18 cellular contexts compared by ENCODE assay signal in the genomic region with DNA sequence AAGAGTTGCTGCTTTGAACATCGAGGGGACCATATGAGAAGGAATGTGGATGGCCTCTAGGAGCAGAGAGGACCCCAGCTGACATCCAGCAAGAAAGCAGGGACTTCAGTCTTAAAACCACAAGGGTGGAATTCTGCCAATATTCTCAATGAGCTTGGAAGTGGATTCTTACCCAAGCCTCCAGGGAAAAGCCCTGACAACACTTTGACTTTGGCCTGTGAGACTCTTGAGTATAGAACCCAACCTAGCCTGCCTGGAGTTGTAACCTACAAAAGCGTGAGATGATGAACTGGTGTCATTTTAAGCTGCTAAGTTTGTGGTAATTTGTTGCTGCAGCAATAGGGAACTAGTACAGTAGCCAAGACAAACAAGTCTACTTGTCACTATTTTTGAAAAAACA.
DNase-seq lines count a peak whose midpoint lies in the region; ATAC-seq, FAIRE-seq and TF ChIP-seq lines count a peak whose summit lies in the region.
"Had no signal": no experiment of that assay in that cellular context is flagged by ENCODE, and none has a peak within 500 bp of the region (broad histone marks: within the 10 kb centered on the region; RNA-seq: fewer than 3 reads in every experiment).

No MANE protein-coding gene starts in this region.

- H2BK5ac ChIP-seq in IMR-90 (ENCODE audit: low read depth, low read length, poor library complexity, severe bottlenecking) = no peak overlapping the region

- H3K14ac ChIP-seq in IMR-90 (replicated peaks; ENCODE audit: low read depth, low read length) = no peak overlapping the region

- BruUV-seq in A673 (replicated peaks; lab: Mats Ljungman, UMichigan) (no TSS peak), IMR-90 (replicated peaks; lab: Mats Ljungman, UMichigan) (no TSS peak)

- no peak overlapping the region for H2BK20ac ChIP-seq in IMR-90 (ENCODE audit: low read depth, low read length)

- H3K27me3 ChIP-seq in A673 (replicated peaks; ENCODE audit: insufficient read depth, low read depth, low read length, poor library complexity) = no peaks in the 10 kb centered on the region
- no peaks in the 10 kb centered on the region for H3K27me3 ChIP-seq in IMR-90 (ENCODE audit: control insufficient read depth, insufficient read depth, low read length)
- H3K27me3 ChIP-seq in astrocyte (ENCODE audit: insufficient read depth, low read length) = no peaks in the 10 kb centered on the region
- H3K27me3 ChIP-seq in sigmoid colon = no peaks in the 10 kb centered on the region
- H3K27me3 ChIP-seq in Karpas-422 (ENCODE audit: low read length) = no peaks in the 10 kb centered on the region
- H3K27me3 ChIP-seq: pancreas had no signal

- H3K9me2 ChIP-seq in Karpas-422 (replicated peaks; ENCODE audit: insufficient read depth, low read length) = no peaks in the 10 kb centered on the region

- H3K23ac ChIP-seq in IMR-90 (ENCODE audit: low read depth, low read length) = no peak overlapping the region

- TF ChIP-seq RAD21 in IMR-90 (IDR thresholded peaks at IDR 0.05; ENCODE audit: low read length) = no peak

- H3K9me3 Mint-ChIP-seq in astrocyte (ENCODE audit: unreplicated experiment) = no peaks in the 10 kb centered on the region
- peaks cover 13% of the 10 kb centered on the region for H3K9me3 Mint-ChIP-seq in nephron progenitor cell
- H3K9me3 Mint-ChIP-seq: HFFc6 had no signal

- H3K9me3 ChIP-seq in A673 (ENCODE audit: low read depth, low read length, poor library complexity, severe bottlenecking) (no peaks in the 10 kb centered on the region), IMR-90 (ENCODE audit: control insufficient read depth, insufficient read depth, low read length) (no peaks in the 10 kb centered on the region), astrocyte (ENCODE audit: insufficient read depth, low read depth, low read length) (no peaks in the 10 kb centered on the region), sigmoid colon (peaks cover 0 to 3% (median 0%) of the 10 kb centered on the region in 4 donors), Karpas-422 (ENCODE audit: low read length) (0 out of 2 replicates have a peak, but pooled peaks cover 4% of the 10 kb centered on the region)

- no peaks in the 10 kb centered on the region for H3K9me1 ChIP-seq in IMR-90 (ENCODE audit: insufficient read depth, low read length)

- H3K27ac Mint-ChIP-seq in astrocyte (ENCODE audit: unreplicated experiment) (no peak overlapping the region), nephron progenitor cell (no peak overlapping the region)
- H3K27ac Mint-ChIP-seq: HFFc6; stimulated activated naive CD8-positive, alpha-beta T cell treated with anti-CD3 and anti-CD28 coated beads, Interleukin-15, amount 100 ng/mL, for 72 hours had no signal

- H2BK15ac ChIP-seq in IMR-90 (ENCODE audit: low read depth, low read length) = no peak overlapping the region

- H3K9ac ChIP-seq in IMR-90 (ENCODE audit: low read depth, low read length) (no peak overlapping the region), astrocyte (ENCODE audit: low read length) (no peak overlapping the region), Karpas-422 (ENCODE audit: low read length) (no peak overlapping the region)

- WGBS in IMR-90 (ENCODE audit: extremely low coverage in 2 of 2, insufficient read length in 1 of 2), 2 experiments = no CpG with 5 or more reads among the region's 2 CpGs
- 71 to 76% methylated on average over 2 of the region's 2 CpGs for WGBS in sigmoid colon, 2 donors

- no peak overlapping the region for H2AK9ac ChIP-seq in IMR-90 (replicated peaks; ENCODE audit: low read depth, low read length, poor library complexity)

- no peak overlapping the region for H2BK120ac ChIP-seq in IMR-90 (ENCODE audit: low read depth, low read length)

- H3K4me1 ChIP-seq in A673 (ENCODE audit: insufficient read depth, low read length, poor library complexity, severe bottlenecking) (no peaks in the 10 kb centered on the region), IMR-90 (ENCODE audit: control insufficient read depth, insufficient read depth, low read length) (no peaks in the 10 kb centered on the region), astrocyte (ENCODE audit: insufficient read depth, low read length) (no peaks in the 10 kb centered on the region), sigmoid colon (no peaks in the 10 kb centered on the region), Karpas-422 (ENCODE audit: low read length) (no peaks in the 10 kb centered on the region)
- H3K4me1 ChIP-seq: pancreas had no signal

- no peak overlapping the region for H3K56ac ChIP-seq in IMR-90 (ENCODE audit: extremely low read depth, insufficient read depth, low read length)

- H3K27ac ChIP-seq in A673 (ENCODE audit: low read depth, low read length, poor library complexity, severe bottlenecking) (no peak overlapping the region), IMR-90 (ENCODE audit: insufficient read depth, low read length) (no peak overlapping the region), astrocyte (ENCODE audit: low read depth, low read length) (no peak overlapping the region), sigmoid colon (no peak overlapping the region), Karpas-422 (ENCODE audit: low read length) (no peak overlapping the region)
- H3K27ac ChIP-seq: pancreas had no signal

- H2AK5ac ChIP-seq in IMR-90 (ENCODE audit: low read depth, low read length) = no peak overlapping the region

- H4K20me1 ChIP-seq in IMR-90 (ENCODE audit: insufficient read depth, low read length) = no peaks in the 10 kb centered on the region
- no peaks in the 10 kb centered on the region for H4K20me1 ChIP-seq in astrocyte (ENCODE audit: insufficient read depth, low read length)
- no peaks in the 10 kb centered on the region for H4K20me1 ChIP-seq in Karpas-422 (ENCODE audit: insufficient read depth, low read depth, low read length)

- TF ChIP-seq POLR2A in IMR-90 (IDR thresholded peaks at IDR 0.05; ENCODE audit: low read depth, low read length) (no peak), sigmoid colon (IDR thresholded peaks at IDR 0.05) (no peak)

- no peak for ATAC-seq in IMR-90 (ENCODE audit: low read depth)
- ATAC-seq in left ventricle myocardium superior = peak; percentile 44
- ATAC-seq: activated T-cell treated with anti-CD3 and anti-CD28 coated beads, Interleukin-2, amount 50 U/mL, for 4 hours; pancreas; stimulated activated naive CD8-positive, alpha-beta T cell treated with anti-CD3 and anti-CD28 coated beads, Interleukin-15, amount 100 ng/mL, for 72 hours had no signal

- peak; percentile 17 for DNase-seq in A673 (ENCODE audit: low spot score)
- DNase-seq in IMR-90 = peak; percentile 1
- DNase-seq in astrocyte (ENCODE audit: low read depth) = peak; percentile 27
- no peak for DNase-seq in left ventricle myocardium superior
- no peak for DNase-seq in activated T-cell treated with anti-CD3 and anti-CD28 coated beads, Interleukin-2, amount 50 U/mL, for 48 hours
- no peak for DNase-seq in nephron progenitor cell
- DNase-seq in sigmoid colon = no peak
- DNase-seq in Karpas-422 = no peak
- DNase-seq: ACHN; activated T-cell treated with anti-CD3 and anti-CD28 coated beads, Interleukin-2, amount 50 U/mL, for 4 hours; CD8-positive, alpha-beta memory T cell; GF-D8; HFFc6; NCI-H1092 treated with DMSO at 0.1 percent for 48 hours; pancreas; stimulated activated naive CD8-positive, alpha-beta T cell treated with anti-CD3 and anti-CD28 coated beads, Interleukin-15, amount 100 ng/mL, for 72 hours had no signal

- no peak for FAIRE-seq in astrocyte (lab: Jason Lieb, UNC)
- FAIRE-seq: endothelial cell of umbilical vein, pancreas, urothelium cell line had no signal

- intact Hi-C loops in A673 (cut with micrococcal nuclease; ENCODE audit: unreplicated experiment) (no loop called here), IMR-90 (cut with micrococcal nuclease) (no loop called here), left ventricle myocardium superior (cut with micrococcal nuclease) (loop anchor here (10.0 kb wide), 1 partner anchor 170 kb away; no protein-coding TSS in a partner anchor), sigmoid colon (cut with DNase I) (no loop called here)

- H3K79me2 ChIP-seq in astrocyte (ENCODE audit: insufficient read depth, low read length) (no peaks in the 10 kb centered on the region), Karpas-422 (ENCODE audit: low read length) (no peaks in the 10 kb centered on the region)

- CTCF ChIA-PET in A673 (lab: Charles Lee) (no interaction called here), IMR-90 (lab: Yijun Ruan, JAX) (interaction anchor here (1.3 kb wide), 1 partner anchor 35 kb away, joined by 4 read pairs; no protein-coding TSS in a partner anchor)

- H3K4ac ChIP-seq in IMR-90 (ENCODE audit: low read depth, low read length) = no peak overlapping the region

- H4K91ac ChIP-seq in IMR-90 (ENCODE audit: insufficient read depth, low read depth, low read length) = no peak overlapping the region

- TF ChIP-seq CTCF in A673 (conservative IDR thresholded peaks at IDR 0.05; ENCODE audit: low read depth, low read length) = no peak
- no peak for TF ChIP-seq CTCF in IMR-90 (conservative IDR thresholded peaks at IDR 0.05; ENCODE audit: low read depth, low read length)
- no peak for TF ChIP-seq CTCF in astrocyte (IDR thresholded peaks at IDR 0.05; ENCODE audit: insufficient read depth, low read depth, low read length)
- TF ChIP-seq CTCF in nephron progenitor cell (IDR thresholded peaks at IDR 0.05) = no peak
- TF ChIP-seq CTCF in sigmoid colon (IDR thresholded peaks at IDR 0.05) = no peak

- dilution Hi-C loops in IMR-90 (cut with HindIII; ENCODE audit: low sequenced_read_pairs, unreplicated experiment) = no loop called here

- no peak overlapping the region for H3K18ac ChIP-seq in IMR-90 (ENCODE audit: low read depth, low read length)

- H3K4me3 ChIP-seq in A673 (ENCODE audit: low read depth, low read length, poor library complexity, severe bottlenecking) (no peak overlapping the region), IMR-90 (ENCODE audit: insufficient read depth, low read depth, low read length) (no peak overlapping the region), astrocyte (ENCODE audit: insufficient read depth, low read depth, low read length) (no peak overlapping the region), sigmoid colon (no peak overlapping the region), Karpas-422 (ENCODE audit: low read length) (no peak overlapping the region)
- H3K4me3 ChIP-seq: pancreas had no signal

- H2AFZ ChIP-seq in IMR-90 (replicated peaks; ENCODE audit: low read length, poor library complexity) (no peak overlapping the region), astrocyte (ENCODE audit: low read depth, low read length) (no peak overlapping the region), Karpas-422 (ENCODE audit: low read length) (no peak overlapping the region)

- H3K4me3 Mint-ChIP-seq in astrocyte (ENCODE audit: unreplicated experiment) (no peak overlapping the region), nephron progenitor cell (no peak overlapping the region)
- H3K4me3 Mint-ChIP-seq: activated T-cell treated with anti-CD3 and anti-CD28 coated beads, Interleukin-2, amount 50 U/mL, for 4 hours; CD8-positive, alpha-beta memory T cell; HFFc6; stimulated activated naive CD8-positive, alpha-beta T cell treated with anti-CD3 and anti-CD28 coated beads, Interleukin-15, amount 100 ng/mL, for 72 hours had no signal

- TF ChIP-seq EP300 in sigmoid colon (IDR thresholded peaks at IDR 0.05) = no peak

- H3K36me3 ChIP-seq in A673 (ENCODE audit: insufficient read depth, low read length, poor library complexity, severe bottlenecking) (no peaks in the 10 kb centered on the region), IMR-90 (ENCODE audit: control insufficient read depth, insufficient read depth, low read length) (no peaks in the 10 kb centered on the region), astrocyte (ENCODE audit: insufficient read depth, low read length) (no peaks in the 10 kb centered on the region), sigmoid colon (no peaks in the 10 kb centered on the region), Karpas-422 (ENCODE audit: insufficient read depth, low read length) (peaks cover 5% of the 10 kb centered on the region)
- H3K36me3 ChIP-seq: pancreas had no signal

- H4K8ac ChIP-seq in IMR-90 (ENCODE audit: low read depth in 2 of 2, low read length in 2 of 2) = no peak overlapping the region

- no peak overlapping the region for H3K4me2 ChIP-seq in IMR-90 (ENCODE audit: low read depth, low read length)
- no peak overlapping the region for H3K4me2 ChIP-seq in astrocyte (ENCODE audit: low read length)
- no peak overlapping the region for H3K4me2 ChIP-seq in Karpas-422 (ENCODE audit: low read depth, low read length, poor library complexity, severe bottlenecking)

- no peaks in the 10 kb centered on the region for H3K27me3 Mint-ChIP-seq in astrocyte (ENCODE audit: low read depth, unreplicated experiment)
- H3K27me3 Mint-ChIP-seq in nephron progenitor cell (ENCODE audit: low read depth, poor library complexity) = peaks cover 6% of the 10 kb centered on the region
- H3K27me3 Mint-ChIP-seq: CD8-positive, alpha-beta memory T cell; stimulated activated naive CD8-positive, alpha-beta T cell treated with anti-CD3 and anti-CD28 coated beads, Interleukin-15, amount 100 ng/mL, for 72 hours had no signal

- in situ Hi-C loops in IMR-90 (cut with MboI; ENCODE audit: low sequenced_read_pairs) = no loop called here

- peaks cover 9% of the 10 kb centered on the region for H3K4me1 Mint-ChIP-seq in astrocyte (ENCODE audit: low read depth, unreplicated experiment)
- H3K4me1 Mint-ChIP-seq in nephron progenitor cell = no peaks in the 10 kb centered on the region

- no peaks in the 10 kb centered on the region for H3K79me1 ChIP-seq in IMR-90 (ENCODE audit: low read depth in 1 of 2, low read length in 2 of 2)

- H3K36me3 Mint-ChIP-seq in astrocyte (ENCODE audit: low read depth, unreplicated experiment) (no peaks in the 10 kb centered on the region), nephron progenitor cell (ENCODE audit: low read depth) (peaks cover 13% of the 10 kb centered on the region)

- H4K5ac ChIP-seq in IMR-90 (ENCODE audit: low read depth, low read length) = no peak overlapping the region

- POLR2A ChIA-PET in A673 (lab: Charles Lee; ENCODE audit: low non-redundant PET) (no interaction called here), IMR-90 (lab: Charles Lee; ENCODE audit: unreplicated experiment) (no interaction called here)

Comparison
In these comparisons a context has a peak if more than half of its experiments do, and no peak if none do; other contexts are left out.
1. DNase-seq: peak in A673 (single experiment), IMR-90 (single experiment) and astrocyte (single experiment); none in left ventricle myocardium superior (single experiment), activated T-cell treated with anti-CD3 and anti-CD28 coated beads, Interleukin-2, amount 50 U/mL, for 48 hours (0 of 2), nephron progenitor cell (single experiment), sigmoid colon (single experiment) and Karpas-422 (single experiment).